27 cellular contexts compared by ENCODE assay signal in the genomic region with DNA sequence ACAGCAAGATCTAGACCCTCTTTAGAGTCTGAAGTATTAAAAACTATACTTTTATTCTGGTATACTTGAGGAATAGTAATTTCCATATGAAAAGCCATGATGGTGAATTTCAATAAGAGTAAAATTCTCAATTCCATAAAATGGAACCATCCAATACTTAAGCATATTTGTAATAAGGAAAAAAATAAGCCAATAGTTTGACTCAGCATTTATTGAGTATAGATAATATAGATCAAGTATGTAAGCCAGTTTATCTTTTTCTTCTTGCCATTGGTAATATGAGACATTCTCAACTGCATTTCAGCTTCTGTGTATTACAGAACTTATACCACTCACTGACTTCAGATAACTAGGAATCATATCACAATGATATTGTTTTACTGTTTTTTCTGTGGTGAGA.
"Had no signal": no experiment of that assay in that cellular context is flagged by ENCODE, and none has a peak within 500 bp of the region (broad histone marks: within the 10 kb centered on the region; RNA-seq: fewer than 3 reads in every experiment).

No MANE protein-coding gene starts in this region.

- H3K36me3 ChIP-seq: stomach, suprapubic skin, thoracic aorta, thyroid gland, tibial artery, tibial nerve, transverse colon, upper lobe of left lung, upper lobe of right lung, uterus, vagina had no signal

- H3K4me1 ChIP-seq: stomach, suprapubic skin, testis, thyroid gland, tibial artery, tibial nerve, transverse colon, upper lobe of left lung, upper lobe of right lung, uterus, vagina had no signal

- FAIRE-seq: urothelium cell line had no signal

- H3K4me3 ChIP-seq: stomach, suprapubic skin, testis, thoracic aorta, thyroid gland, tibial artery, tibial nerve, transverse colon, upper lobe of left lung, upper lobe of right lung, uterus, vagina had no signal

- H3K9me3 ChIP-seq: stomach, suprapubic skin, testis, thoracic aorta, thyroid gland, tibial artery, transverse colon, upper lobe of left lung, upper lobe of right lung, uterus, vagina had no signal

- DNase-seq: stimulated activated CD4-positive, alpha-beta T cell treated with anti-CD3 and anti-CD28 coated beads, Interleukin-2, amount 100 ng/mL, for 48 hours; stimulated activated CD4-positive, alpha-beta T cell treated with anti-CD3 and anti-CD28 coated beads, Interleukin-4, amount 100 ng/mL, for 1 hour; stimulated activated CD4-positive, alpha-beta T cell treated with anti-CD3 and anti-CD28 coated beads, Interleukin-4, amount 100 ng/mL, for 24 hours; stimulated activated CD4-positive, alpha-beta T cell treated with anti-CD3 and anti-CD28 coated beads, Interleukin-4, amount 100 ng/mL, for 4 hours; stimulated activated CD8-positive, alpha-beta memory T cell treated with anti-CD3 and anti-CD28 coated beads, Interleukin-4, amount 100 ng/mL, for 48 hours; stimulated activated naive B cell treated with anti-CD40 and anti-IgM and Interleukin-4, amounts not matched to agents 10 μg/mL and 1 μg/mL and 100 μg/mL, for 72 hours; stimulated activated naive CD4-positive, alpha-beta T cell; stimulated activated naive CD4-positive, alpha-beta T cell treated with Interleukin-2 at 50 U/mL for 16 hours; stimulated activated naive CD8-positive, alpha-beta T cell treated with anti-CD3 and anti-CD28 coated beads, Interleukin-15, amount 100 ng/mL, for 72 hours; stimulated activated naive CD8-positive, alpha-beta T cell treated with anti-CD3 and anti-CD28 coated beads, Interleukin-15, Interleukin-2, amounts not matched to agents 100 U/mL and 50 U/mL, for 24 hours; stomach; substantia nigra; testis; thyroid gland; tibial artery; transverse colon; trophoblast cell; upper lobe of left lung; upper lobe of right lung; uterus had no signal

- H3K27ac ChIP-seq: stomach, suprapubic skin, testis, thoracic aorta, thyroid gland, tibial artery, tibial nerve, transverse colon, upper lobe of left lung, upper lobe of right lung, uterus, vagina had no signal

- ATAC-seq: stimulated activated effector memory CD8-positive, alpha-beta T cell treated with anti-CD3 and anti-CD28 coated beads, Interleukin-12 subunit alpha, Interleukin-12 subunit beta, amount 100 ng/mL, for 72 hours; stimulated activated memory B cell treated with anti-CD40 and anti-IgM and Interleukin-4, amounts not matched to agents 10 μg/mL and 1 μg/mL and 100 μg/mL, for 72 hours; stimulated activated naive B cell treated with anti-CD40 and anti-IgM and Interleukin-4, amounts not matched to agents 10 μg/mL and 1 μg/mL and 100 μg/mL, for 72 hours; stimulated activated naive CD8-positive, alpha-beta T cell treated with anti-CD3 and anti-CD28 coated beads, Interleukin-15, amount 100 ng/mL, for 72 hours; stimulated activated naive CD8-positive, alpha-beta T cell treated with anti-CD3 and anti-CD28 coated beads, Interleukin-15, Interleukin-2, amounts not matched to agents 100 U/mL and 50 U/mL, for 24 hours; upper lobe of right lung had no signal

- H3K27me3 ChIP-seq: stomach, suprapubic skin, testis, thyroid gland, tibial artery, tibial nerve, transverse colon, upper lobe of left lung, upper lobe of right lung, uterus, vagina had no signal
